Comparison of ENCODE assay signal across 8 cellular contexts in the genomic region with DNA sequence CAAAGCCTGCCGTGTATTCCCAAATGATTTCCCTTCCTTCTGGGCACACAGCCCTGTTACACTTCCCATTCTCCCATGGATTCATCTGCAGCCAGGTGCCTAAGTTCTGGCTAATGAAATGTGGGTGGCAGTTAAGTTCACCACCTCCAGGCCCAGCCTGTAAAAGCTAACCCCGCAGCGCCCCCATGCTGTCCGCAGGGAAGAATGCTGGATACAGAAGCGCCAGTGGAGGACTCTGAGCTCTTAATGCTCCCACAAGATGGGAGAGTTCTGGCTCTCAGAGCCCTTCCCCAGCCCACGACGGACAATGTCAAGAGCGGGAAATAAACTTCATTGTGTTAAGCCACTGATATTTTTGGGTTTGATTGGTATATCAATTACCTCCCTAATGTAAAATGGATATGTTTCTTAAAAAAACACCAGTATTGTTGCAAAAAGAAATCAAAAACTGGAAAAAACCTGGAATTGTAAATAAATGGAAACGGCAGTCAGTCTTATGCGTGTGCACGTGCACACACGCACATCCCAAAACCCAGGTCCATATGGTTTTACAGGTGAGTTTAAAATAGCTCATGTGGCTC. TPM values are rescaled to one million over a fixed set of nuclear protein-coding genes. Genes with fewer than 3 reads are reported as not detected.
DNase-seq lines count a peak whose midpoint lies in the region; ATAC-seq and TF ChIP-seq lines count a peak whose summit lies in the region.

No MANE protein-coding gene starts in this region.

- H4K20me1 ChIP-seq in OCI-LY7 (ENCODE audit: insufficient read depth, low read length): no peaks in the 10 kb centered on the region

- no peak overlapping the region for H2AFZ ChIP-seq in OCI-LY7 (ENCODE audit: low read length)

- no peaks in the 10 kb centered on the region for H3K79me2 ChIP-seq in OCI-LY7 (ENCODE audit: insufficient read depth, low read depth, low read length)

- H3K4me3 ChIP-seq in OCI-LY7 (ENCODE audit: low read depth, low read length, poor library complexity, severe bottlenecking) (no peak overlapping the region), mucosa of descending colon (no peak overlapping the region)

- BruUV-seq in OCI-LY7 (replicated peaks; lab: Mats Ljungman, UMichigan): no TSS peak

- H3K9me3 ChIP-seq in OCI-LY7 (ENCODE audit: low read length) (peaks cover 16% of the 10 kb centered on the region; the same call in 1 of the 2 replicates), mucosa of descending colon (peaks cover 6% of the 10 kb centered on the region)

- POLR2A ChIA-PET in OCI-LY7 (lab: Charles Lee): interaction anchor here (0.7 to 8.0 kb wide), 9 partner anchors 37 to 122 kb away, joined by 3 to 49 read pairs (median 7); partner anchors contain the start of gene C3orf20

- no peaks in the 10 kb centered on the region for H3K9me2 ChIP-seq in OCI-LY7 (ENCODE audit: insufficient read depth, low read length)

- ATAC-seq in HG03175 (IDR thresholded peaks at IDR 0.05; ENCODE audit: unreplicated experiment): peak; percentile 72
- ATAC-seq in mucosa of descending colon: peak; percentile 89
- no peak for ATAC-seq in HG02588 (IDR thresholded peaks at IDR 0.05; ENCODE audit: unreplicated experiment)

- H3K4me2 ChIP-seq in OCI-LY7 (ENCODE audit: low read length): no peak overlapping the region

- H3K27ac ChIP-seq in OCI-LY7 (ENCODE audit: low read depth, low read length, poor library complexity, severe bottlenecking): no peak overlapping the region

- TF ChIP-seq CTCF in GM13976 (IDR thresholded peaks at IDR 0.05; ENCODE audit: borderline replicate concordance, control extremely low read depth, extremely low read depth, insufficient read depth, missing control alignments): peak; percentile 79
- TF ChIP-seq CTCF in OCI-LY7 (conservative IDR thresholded peaks at IDR 0.05; ENCODE audit: low read length): peak; percentile 96
- no peak for TF ChIP-seq CTCF in mucosa of descending colon (IDR thresholded peaks at IDR 0.05)

- H3K4me1 ChIP-seq in OCI-LY7 (ENCODE audit: insufficient read depth, low read length, poor library complexity, severe bottlenecking) (no peaks in the 10 kb centered on the region), mucosa of descending colon (ENCODE audit: low read depth) (no peaks in the 10 kb centered on the region)

- no peaks in the 10 kb centered on the region for H3K36me3 ChIP-seq in OCI-LY7 (ENCODE audit: insufficient read depth, low read length)
- no peaks in the 10 kb centered on the region for H3K36me3 ChIP-seq in mucosa of descending colon (ENCODE audit: low read depth)

- in situ Hi-C loops in GM13976 (cut with MboI; ENCODE audit: low sequenced_read_pairs, unreplicated experiment): loop anchor here (10.0 kb wide), 1 partner anchor 106 kb away; the partner anchor contains the start of gene C3orf20

- DNase-seq in AG08395 (ENCODE audit: low spot score): peak; percentile 70
- DNase-seq in GM13976 (ENCODE audit: low spot score): peak; percentile 82
- DNase-seq in OCI-LY7 (ENCODE audit: low spot score): peak; percentile 82
- peak; percentile 81 for DNase-seq in ecto neural progenitor cell (ENCODE audit: low spot score)
- peak in 2 of 3 donors; percentile 67 to 72 for DNase-seq in mucosa of descending colon
- no peak for DNase-seq in T-helper 9 cell

- intact Hi-C loops in OCI-LY7 (cut with micrococcal nuclease; ENCODE audit: unreplicated experiment): loop anchor here (1.0 to 10.0 kb wide), 3 partner anchors 108 to 276 kb away; no protein-coding TSS in a partner anchor
- intact Hi-C loops in mucosa of descending colon (cut with DNase I, micrococcal nuclease): no loop called here

- CTCF ChIA-PET in OCI-LY7 (lab: Charles Lee; ENCODE audit: unreplicated experiment): interaction anchor here (0.6 to 2.4 kb wide), 13 partner anchors 17 to 1601 kb away, joined by 3 to 29 read pairs (median 4); partner anchors contain the start of genes C3orf20 and CCDC174

RNA-seq across cellular contexts. Expression of gene FGD5, which starts 37.7 kb away (rescaled TPM):
- total RNA-seq in OCI-LY7 (2014; rRNA removed; shearing (Covaris generic)): 0.05 and 0.09 TPM in 2 replicates
- total RNA-seq in OCI-LY7 (2022) (0.21 TPM in 1 of 2 replicates, not detected in the other), mucosa of descending colon (10 to 100 TPM in 1 of 3 donors, 1 to 10 TPM in 2; 6.1 to 15.1 (median 9.2) TPM)

Comparison
In these comparisons a context has a peak if more than half of its experiments do, and no peak if none do; other contexts are left out.
1. RNA of gene FGD5, which starts 37.7 kb away (total RNA-seq): 6.1 to 15.1 TPM in mucosa of descending colon; 0.05 to 0.21 TPM in OCI-LY7; every median in the first group is over 4 times any median in the second.